ENCODE assay signal across 20 cellular contexts in genomic region chr11:109612481-109612880, GRCh38.
DNase-seq lines count a peak whose midpoint lies in the region; ATAC-seq and TF ChIP-seq lines count a peak whose summit lies in the region.
"Had no signal": no experiment of that assay in that cellular context is flagged by ENCODE, and none has a peak within 500 bp of the region (broad histone marks: within the 10 kb centered on the region; RNA-seq: fewer than 3 reads in every experiment).

No MANE protein-coding gene starts in this region.

- peak; percentile 64 for ATAC-seq in foreskin keratinocyte
- ATAC-seq: GM12878, HepG2 had no signal

- no peaks in the 10 kb centered on the region for H3K4me1 ChIP-seq in foreskin keratinocyte

- H3K27ac ChIP-seq in foreskin keratinocyte = no peak overlapping the region

- no peak for TF ChIP-seq CTCF in foreskin keratinocyte (conservative IDR thresholded peaks at IDR 0.05)

- no peaks in the 10 kb centered on the region for H3K27me3 ChIP-seq in foreskin keratinocyte

- DNase-seq in ELR (ENCODE audit: low read depth) = peak; percentile 58
- DNase-seq in HCEC 1CT = peak; percentile 46
- DNase-seq in RKO (ENCODE audit: low spot score) = peak; percentile 25
- DNase-seq in foreskin keratinocyte = peak; percentile 20 to 43
- DNase-seq in NCI-H2081 treated with DMSO at 0.1 percent for 48 hours (lab: John Stamatoyannopoulos, UW) = no peak
- DNase-seq in C1 segment of cervical spinal cord (lab: John Stamatoyannopoulos, UW) = no peak
- DNase-seq in activated CD4-positive, alpha-beta T cell treated with anti-CD3 and anti-CD28 coated beads for 1 hour = no peak
- no peak for DNase-seq in NCI-H146 treated with DMSO at 0.1 percent for 48 hours (lab: John Stamatoyannopoulos, UW; ENCODE audit: unreplicated experiment)
- DNase-seq: ACHN; DMS 273 treated with DMSO at 0.1 percent for 48 hours; KBM-7; NCI-H1092; NCI-H1436 treated with DMSO at 0.1 percent for 48 hours; NCI-H2081; NCI-H446 treated with DMSO at 0.1 percent for 48 hours; NK-92 treated with Interleukin-12 subunit alpha and Interleukin-12 subunit beta, amount 100 ng/mL, for 24 hours; SHP77 treated with DMSO at 0.1 percent for 48 hours; SK-N-SH had no signal

Comparison
In these comparisons a context has a peak if more than half of its experiments do, and no peak if none do; other contexts are left out.
1. DNase-seq: peak in ELR (single experiment), HCEC 1CT (single experiment), RKO (single experiment) and foreskin keratinocyte (2 of 2); none in NCI-H2081 treated with DMSO at 0.1 percent for 48 hours (single experiment), C1 segment of cervical spinal cord (0 of 14), activated CD4-positive, alpha-beta T cell treated with anti-CD3 and anti-CD28 coated beads for 1 hour (single experiment) and NCI-H146 treated with DMSO at 0.1 percent for 48 hours (single experiment).